In the genomic region with DNA sequence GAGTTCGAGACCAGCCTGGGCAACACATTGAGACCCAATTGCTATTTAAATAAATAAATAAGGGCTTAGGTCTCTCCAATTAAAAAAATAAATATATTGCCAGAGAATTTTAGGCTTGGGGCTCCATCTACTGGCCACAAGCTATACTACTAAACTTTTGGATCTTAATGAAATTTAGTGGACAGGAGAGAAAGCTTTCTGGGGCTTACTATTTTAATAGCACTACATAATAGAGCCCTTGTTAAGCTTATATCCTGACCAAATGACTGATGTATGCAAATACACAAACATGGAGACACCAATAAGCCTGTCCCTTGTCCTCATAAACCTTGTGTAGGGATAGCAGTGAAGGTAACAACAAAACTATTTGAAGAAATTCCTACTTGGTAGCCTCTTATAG, we compare ENCODE assay signal across 9 cellular contexts. TPM values are rescaled to one million over a fixed set of nuclear protein-coding genes. Genes with fewer than 3 reads are reported as not detected.
A peak's percentile ranks its signal among the peaks of the same experiment; 100 is the strongest.
DNase-seq lines count a peak whose midpoint lies in the region; ATAC-seq and TF ChIP-seq lines count a peak whose summit lies in the region.
"Had no signal": no experiment of that assay in that cellular context is flagged by ENCODE, and none has a peak within 500 bp of the region (broad histone marks: within the 10 kb centered on the region; RNA-seq: fewer than 3 reads in every experiment).

No MANE protein-coding gene starts in this region.

- POLR2A ChIA-PET in CD8-positive, alpha-beta T cell (lab: Charles Lee) = interaction anchor here (0.8 to 0.9 kb wide), 2 partner anchors 18 to 37 kb away, joined by 3 to 7 read pairs; a partner anchor contains a TSS

- intact Hi-C loops in CD8-positive, alpha-beta T cell (cut with DNase I, micrococcal nuclease) = loop anchor here (1.0 to 2.0 kb wide), 3 partner anchors 173 to 229 kb away; no protein-coding TSS in a partner anchor
- intact Hi-C loops in ascending aorta (cut with DNase I) = no loop called here
- intact Hi-C loops in right lobe of liver (cut with DNase I) = no loop called here

- TF ChIP-seq CTCF in CD8-positive, alpha-beta T cell (IDR thresholded peaks at IDR 0.05) = peak; percentile 54
- peak; percentile 9 for TF ChIP-seq CTCF in HL-60 (IDR thresholded peaks at IDR 0.05; ENCODE audit: insufficient read depth, low read length)
- peak; percentile 8 to 53 (median 19) for TF ChIP-seq CTCF in ascending aorta (IDR thresholded peaks at IDR 0.05)
- peak; percentile 35 to 59 (median 54) for TF ChIP-seq CTCF in right lobe of liver (IDR thresholded peaks at IDR 0.05)

- CTCF ChIA-PET in CD8-positive, alpha-beta T cell (lab: Charles Lee) = interaction anchor here (0.8 to 1.7 kb wide), 11 partner anchors 12 to 229 kb away, joined by 3 to 6 read pairs (median 4); a partner anchor contains a TSS

- no peak overlapping the region for H3K27ac Mint-ChIP-seq in CD8-positive, alpha-beta T cell

- H3K4me1 ChIP-seq in CD8-positive, alpha-beta T cell (ENCODE audit: insufficient read depth, low read length) = no peaks in the 10 kb centered on the region
- H3K4me1 ChIP-seq in ascending aorta = no peaks in the 10 kb centered on the region
- no peaks in the 10 kb centered on the region for H3K4me1 ChIP-seq in right lobe of liver

- no peak overlapping the region for H3K27ac ChIP-seq in CD8-positive, alpha-beta T cell (ENCODE audit: low read depth, low read length)
- H3K27ac ChIP-seq in HL-60 (replicated peaks) (no peak overlapping the region), ascending aorta (no peak overlapping the region), right lobe of liver (no peak overlapping the region)
- H3K27ac ChIP-seq: epithelial cell of prostate had no signal

- H3K27me3 Mint-ChIP-seq in CD8-positive, alpha-beta T cell (ENCODE audit: low read depth) = no peaks in the 10 kb centered on the region

- DNase-seq in CD8-positive, alpha-beta T cell = peak in 1 of 7 experiments; percentile 10
- DNase-seq in HL-60 (ENCODE audit: low read depth in 1 of 2, low spot score in 1 of 2) (peak in 1 of 2 experiments; percentile 7), ascending aorta (ENCODE audit: low spot score in 2 of 2) (no peak), right lobe of liver (no peak), COR-L47 (lab: John Stamatoyannopoulos, UW) (no peak), NCI-H1092 (lab: John Stamatoyannopoulos, UW) (no peak), GDM1 (lab: John Stamatoyannopoulos, UW) (no peak)

- no peaks in the 10 kb centered on the region for H3K27me3 ChIP-seq in CD8-positive, alpha-beta T cell (ENCODE audit: insufficient read depth, low read length)
- H3K27me3 ChIP-seq in HL-60 (ENCODE audit: insufficient read depth, poor library complexity, severe bottlenecking) (no peaks in the 10 kb centered on the region), ascending aorta (no peaks in the 10 kb centered on the region), right lobe of liver (no peaks in the 10 kb centered on the region)

- H3K36me3 Mint-ChIP-seq in CD8-positive, alpha-beta T cell = peaks cover 87% of the 10 kb centered on the region

- ATAC-seq in CD8-positive, alpha-beta T cell = no peak
- peak in 2 of 4 donors; percentile 36 to 40 for ATAC-seq in right lobe of liver
- ATAC-seq in HG03432 (IDR thresholded peaks at IDR 0.05; ENCODE audit: unreplicated experiment) = no peak

- no CpG with 5 or more reads among the region's 1 CpG for WGBS in right lobe of liver (ENCODE audit: insufficient coverage, low coverage, low lambda C conversion rate, missing lambda C conversion rate)

- no peaks in the 10 kb centered on the region for H3K9me3 ChIP-seq in CD8-positive, alpha-beta T cell (ENCODE audit: low read length)
- H3K9me3 ChIP-seq in ascending aorta = no peaks in the 10 kb centered on the region
- H3K9me3 ChIP-seq in right lobe of liver = no peaks in the 10 kb centered on the region

- H3K9me3 Mint-ChIP-seq in CD8-positive, alpha-beta T cell = no peaks in the 10 kb centered on the region

- TF ChIP-seq POLR2A in right lobe of liver (IDR thresholded peaks at IDR 0.05) = no peak

- no peak overlapping the region for H3K4me3 Mint-ChIP-seq in CD8-positive, alpha-beta T cell

- peaks cover 77% of the 10 kb centered on the region for H3K36me3 ChIP-seq in CD8-positive, alpha-beta T cell (ENCODE audit: insufficient read depth, low read length)
- H3K36me3 ChIP-seq in ascending aorta (peaks cover 97 to 98% of the 10 kb centered on the region in 2 donors), right lobe of liver (peaks cover 18 to 100% (median 66%) of the 10 kb centered on the region in 4 donors)

- no peaks in the 10 kb centered on the region for H3K4me1 Mint-ChIP-seq in CD8-positive, alpha-beta T cell (ENCODE audit: low read depth)

- no peak overlapping the region for H3K4me3 ChIP-seq in CD8-positive, alpha-beta T cell (ENCODE audit: low read depth, low read length)
- H3K4me3 ChIP-seq in HL-60 (replicated peaks; ENCODE audit: insufficient read depth, low read length) (no peak overlapping the region), ascending aorta (no peak overlapping the region), right lobe of liver (no peak overlapping the region)

RNA-seq across cellular contexts. Expression of a gene that starts 18.4 kb away (rescaled TPM):
- 10 to 100 TPM; 49.2 to 53.4 TPM for total RNA-seq in CD8-positive, alpha-beta T cell
- total RNA-seq in ascending aorta (109 TPM), right lobe of liver (100 to 1,000 TPM in 3 of 6 experiments, 10 to 100 TPM in 3; 79.3 to 179 (median 115) TPM)

RNA-seq across cellular contexts. Expression of a gene that starts 18.7 kb away (rescaled TPM):
- under 1 TPM in 1 of 2 experiments, not detected in 1; 0.46 TPM for total RNA-seq in CD8-positive, alpha-beta T cell
- total RNA-seq in ascending aorta (not detected), right lobe of liver (1 to 10 TPM in 2 of 6 experiments, under 1 TPM in 2, not detected in 2; 0.37 to 1.1 (median 0.99) TPM)

RNA-seq across cellular contexts. Expression of a gene that starts 20.6 kb away (rescaled TPM):
- not detected for total RNA-seq in CD8-positive, alpha-beta T cell
- total RNA-seq in ascending aorta = not detected
- not detected for total RNA-seq in right lobe of liver

RNA-seq across cellular contexts. Expression of a gene that starts 24.2 kb away (rescaled TPM):
- total RNA-seq in CD8-positive, alpha-beta T cell = 10 to 100 TPM; 10.8 to 10.9 TPM
- 58.0 TPM for total RNA-seq in ascending aorta
- total RNA-seq in right lobe of liver = 10 to 100 TPM; 34.7 to 72.0 (median 55.7) TPM

RNA-seq across cellular contexts. Expression of a gene that starts 35.5 kb away (rescaled TPM):
- 1 to 10 TPM; 1.1 to 1.5 TPM for total RNA-seq in CD8-positive, alpha-beta T cell
- total RNA-seq in ascending aorta = not detected
- total RNA-seq in right lobe of liver = 1 to 10 TPM in 4 of 6 experiments, under 1 TPM in 2; 0.55 to 2.1 (median 1.5) TPM

Comparison
In these comparisons a context has a peak if more than half of its experiments do, and no peak if none do; other contexts are left out.
1. intact Hi-C loops: an anchor here in CD8-positive, alpha-beta T cell (1.0 to 2.0 kb wide); none called in ascending aorta and right lobe of liver.